Comparison of ENCODE assay signal across 1 cellular context in genomic region chr19:12513531-12514061, GRCh38.
TF ChIP-seq lines count a peak whose summit lies in the region.

No MANE protein-coding gene starts in this region.

TF ChIP-seq in GM23338, 12 proteins besides CTCF, POLR2A, EP300 and RAD21 (continued from another document):
- no peak for TF ChIP-seq ZNF462 (CRISPR knock-in tag; IDR thresholded peaks at IDR 0.05)
